14 cellular contexts compared by ENCODE assay signal in genomic region chr1:7574121-7575040, GRCh38.
A peak's percentile ranks its signal among the peaks of the same experiment; 100 is the strongest.
DNase-seq lines count a peak whose midpoint lies in the region; ATAC-seq lines count a peak whose summit lies in the region.
"Had no signal": no experiment of that assay in that cellular context is flagged by ENCODE, and none has a peak within 500 bp of the region (broad histone marks: within the 10 kb centered on the region; RNA-seq: fewer than 3 reads in every experiment).

No MANE protein-coding gene starts in this region.

- intact Hi-C loops in left ventricle myocardium superior (cut with micrococcal nuclease) = no loop called here
- intact Hi-C loops in sciatic nerve (cut with DNase I) = no loop called here

- ATAC-seq in left ventricle myocardium superior (peak; percentile 61), sciatic nerve (peak; percentile 92), GM21528 (IDR thresholded peaks at IDR 0.05; ENCODE audit: low FRiP score, unreplicated experiment) (no peak)
- ATAC-seq: gastrocnemius medialis had no signal

- DNase-seq in M059J (ENCODE audit: low read depth) = peak; percentile 29
- DNase-seq in NCI-H510A (lab: John Stamatoyannopoulos, UW) = peak; percentile 72
- peak; percentile 28 for DNase-seq in left ventricle myocardium superior
- no peak for DNase-seq in sciatic nerve (ENCODE audit: low spot score)
- no peak for DNase-seq in activated CD8-positive, alpha-beta memory T cell treated with anti-CD3 and anti-CD28 coated beads for 24 hours
- DNase-seq in KG1 (lab: John Stamatoyannopoulos, UW) = no peak
- DNase-seq: activated CD4-positive, CD25-positive, alpha-beta regulatory T cell; activated CD8-positive, alpha-beta memory T cell treated with anti-CD3 and anti-CD28 coated beads, Interleukin-2, amount 50 U/mL, for 4 hours; activated naive CD4-positive, alpha-beta T cell treated with anti-CD3 and anti-CD28 coated beads, Interleukin-2, amount 50 U/mL, for 16 hours; CD4-positive, CD25-positive, alpha-beta regulatory T cell; gastrocnemius medialis; GDM1; NCI-H187 had no signal

Comparison
In these comparisons a context has a peak if more than half of its experiments do, and no peak if none do; other contexts are left out.
1. DNase-seq: peak in M059J (single experiment), NCI-H510A (single experiment) and left ventricle myocardium superior (single experiment); none in sciatic nerve (single experiment), activated CD8-positive, alpha-beta memory T cell treated with anti-CD3 and anti-CD28 coated beads for 24 hours (single experiment) and KG1 (single experiment).